ENCODE assay signal across 8 cellular contexts in the genomic region with DNA sequence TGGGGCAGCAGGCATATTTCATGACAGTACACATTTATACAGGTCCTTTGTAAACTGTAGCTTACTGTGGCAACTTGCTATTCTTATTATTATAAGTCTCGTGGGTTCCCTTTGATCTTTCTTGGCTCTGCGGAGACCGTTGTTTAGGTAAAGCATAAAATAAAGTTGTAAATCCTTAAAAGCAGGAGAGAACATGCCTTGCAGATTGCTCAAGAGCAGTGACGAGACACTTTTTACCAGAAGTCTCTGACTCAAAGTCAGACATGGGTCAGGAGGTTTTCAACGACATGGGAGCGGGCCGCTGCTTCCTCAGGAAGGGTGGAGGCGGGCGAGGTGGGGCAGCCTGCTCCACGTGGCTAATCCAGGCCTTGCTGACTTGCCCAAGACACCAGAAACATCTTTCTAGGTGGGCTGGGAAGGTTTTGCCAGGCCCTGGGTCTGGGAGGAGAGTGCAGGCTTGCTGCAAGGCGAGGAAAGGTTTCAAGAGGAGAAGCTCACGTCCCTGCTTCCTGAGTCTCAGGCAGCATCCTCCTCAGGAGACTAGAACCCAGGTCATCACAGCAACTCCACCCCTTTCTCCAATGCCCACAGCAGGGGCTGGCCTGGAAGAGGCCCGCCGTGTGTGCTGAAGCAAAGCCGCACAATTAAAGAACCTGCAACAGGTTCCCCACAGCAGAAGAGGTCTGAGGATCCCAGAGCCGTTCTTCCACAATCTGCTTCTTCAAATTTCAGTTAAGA. TPM values are rescaled to one million over a fixed set of nuclear protein-coding genes. Genes with fewer than 3 reads are reported as not detected.
DNase-seq lines count a peak whose midpoint lies in the region; ATAC-seq and TF ChIP-seq lines count a peak whose summit lies in the region.
"Had no signal": no experiment of that assay in that cellular context is flagged by ENCODE, and none has a peak within 500 bp of the region (broad histone marks: within the 10 kb centered on the region; RNA-seq: fewer than 3 reads in every experiment).

No MANE protein-coding gene starts in this region.

- POLR2A ChIA-PET in WTC11 (lab: Charles Lee), result no interaction called here

- H3K4me3 ChIP-seq in heart left ventricle, result no peak overlapping the region
- H3K4me3 ChIP-seq: SK-N-MC had no signal

- CTCF ChIA-PET in WTC11 (lab: Charles Lee), result no interaction called here

- H3K36me3 Mint-ChIP-seq in WTC11, result peaks cover 11% of the 10 kb centered on the region
- H3K36me3 Mint-ChIP-seq in stimulated activated naive B cell treated with anti-CD40 and anti-IgM and Interleukin-4, amounts not matched to agents 10 μg/mL and 1 μg/mL and 100 μg/mL, for 72 hours, result peaks cover 4 to 6% of the 10 kb centered on the region in 2 donors

- H3K27ac ChIP-seq in heart left ventricle, result peak overlapping the region in 11 of 12 donors; percentile 5 to 94 (median 49)
- H3K27ac ChIP-seq: SK-N-MC had no signal

- no peaks in the 10 kb centered on the region for H3K27me3 Mint-ChIP-seq in WTC11 (ENCODE audit: low read depth)
- no peaks in the 10 kb centered on the region for H3K27me3 Mint-ChIP-seq in stimulated activated naive B cell treated with anti-CD40 and anti-IgM and Interleukin-4, amounts not matched to agents 10 μg/mL and 1 μg/mL and 100 μg/mL, for 72 hours

- H3K4me1 Mint-ChIP-seq in WTC11, result peaks cover 59% of the 10 kb centered on the region
- peaks cover 4 to 9% of the 10 kb centered on the region in 2 donors for H3K4me1 Mint-ChIP-seq in stimulated activated naive B cell treated with anti-CD40 and anti-IgM and Interleukin-4, amounts not matched to agents 10 μg/mL and 1 μg/mL and 100 μg/mL, for 72 hours

- peak overlapping the region; percentile 43 for H3K27ac Mint-ChIP-seq in WTC11
- peak overlapping the region; percentile 39 for H3K27ac Mint-ChIP-seq in stimulated activated naive B cell treated with anti-CD40 and anti-IgM and Interleukin-4, amounts not matched to agents 10 μg/mL and 1 μg/mL and 100 μg/mL, for 72 hours

- DNase-seq in HS-5 (ENCODE audit: low read depth) (peak; percentile 76), WTC11 (ENCODE audit: low spot score) (no peak), heart left ventricle (peak; percentile 59 to 82 (median 69)), NCI-H1694 treated with DMSO at 0.1 percent for 48 hours (lab: John Stamatoyannopoulos, UW) (no peak), COLO668 (lab: John Stamatoyannopoulos, UW; ENCODE audit: unreplicated experiment) (no peak)
- no peak for DNase-seq in stimulated activated naive B cell treated with anti-CD40 and anti-IgM and Interleukin-4, amounts not matched to agents 10 μg/mL and 1 μg/mL and 100 μg/mL, for 72 hours

- intact Hi-C loops in heart left ventricle (cut with DNase I), result no loop called here

- no peaks in the 10 kb centered on the region for H3K9me3 Mint-ChIP-seq in WTC11
- H3K9me3 Mint-ChIP-seq in stimulated activated naive B cell treated with anti-CD40 and anti-IgM and Interleukin-4, amounts not matched to agents 10 μg/mL and 1 μg/mL and 100 μg/mL, for 72 hours, result no peaks in the 10 kb centered on the region

- H3K36me3 ChIP-seq in heart left ventricle, result peaks cover 0 to 9% (median 0%) of the 10 kb centered on the region in 9 donors

- TF ChIP-seq CTCF in WTC11 (IDR thresholded peaks at IDR 0.05), result no peak
- no peak for TF ChIP-seq CTCF in heart left ventricle (IDR thresholded peaks at IDR 0.05)

- H3K4me3 Mint-ChIP-seq in WTC11, result no peak overlapping the region
- no peak overlapping the region for H3K4me3 Mint-ChIP-seq in stimulated activated naive B cell treated with anti-CD40 and anti-IgM and Interleukin-4, amounts not matched to agents 10 μg/mL and 1 μg/mL and 100 μg/mL, for 72 hours

- H3K9me3 ChIP-seq in heart left ventricle, result no peaks in the 10 kb centered on the region

- TF ChIP-seq POLR2A in heart left ventricle (IDR thresholded peaks at IDR 0.05), result no peak

- no peaks in the 10 kb centered on the region for H3K27me3 ChIP-seq in heart left ventricle

- ATAC-seq in WTC11 (peak; percentile 55), heart left ventricle (peak; percentile 66 to 96 (median 90)), GM21786 (IDR thresholded peaks at IDR 0.05; ENCODE audit: unreplicated experiment) (no peak)
- peak in 1 of 2 donors; percentile 39 for ATAC-seq in stimulated activated naive B cell treated with anti-CD40 and anti-IgM and Interleukin-4, amounts not matched to agents 10 μg/mL and 1 μg/mL and 100 μg/mL, for 72 hours (replicated peaks)

- H3K4me1 ChIP-seq in heart left ventricle, result peaks cover 0 to 63% (median 7%) of the 10 kb centered on the region in 12 donors

- 62 to 72% (median 69%) methylated on average over 16 of the region's 16 CpGs for WGBS in heart left ventricle, 4 donors

TF ChIP-seq in WTC11, 78 proteins besides CTCF, POLR2A, EP300 and RAD21:
- TF ChIP-seq, protein P1, sequence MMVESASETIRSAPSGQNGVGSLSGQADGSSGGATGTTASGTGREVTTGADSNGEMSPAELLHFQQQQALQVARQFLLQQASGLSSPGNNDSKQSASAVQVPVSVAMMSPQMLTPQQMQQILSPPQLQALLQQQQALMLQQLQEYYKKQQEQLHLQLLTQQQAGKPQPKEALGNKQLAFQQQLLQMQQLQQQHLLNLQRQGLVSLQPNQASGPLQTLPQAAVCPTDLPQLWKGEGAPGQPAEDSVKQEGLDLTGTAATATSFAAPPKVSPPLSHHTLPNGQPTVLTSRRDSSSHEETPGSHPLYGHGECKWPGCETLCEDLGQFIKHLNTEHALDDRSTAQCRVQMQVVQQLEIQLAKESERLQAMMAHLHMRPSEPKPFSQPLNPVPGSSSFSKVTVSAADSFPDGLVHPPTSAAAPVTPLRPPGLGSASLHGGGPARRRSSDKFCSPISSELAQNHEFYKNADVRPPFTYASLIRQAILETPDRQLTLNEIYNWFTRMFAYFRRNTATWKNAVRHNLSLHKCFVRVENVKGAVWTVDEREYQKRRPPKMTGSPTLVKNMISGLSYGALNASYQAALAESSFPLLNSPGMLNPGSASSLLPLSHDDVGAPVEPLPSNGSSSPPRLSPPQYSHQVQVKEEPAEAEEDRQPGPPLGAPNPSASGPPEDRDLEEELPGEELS (CRISPR knock-in tag; IDR thresholded peaks at IDR 0.05), result no peak
- TF ChIP-seq PRRX2 (CRISPR knock-in tag; IDR thresholded peaks at IDR 0.05), result no peak

RNA-seq across cellular contexts. Expression of gene TBC1D2, which starts 6.5 kb away (rescaled TPM):
- total RNA-seq in WTC11 (2021) (10.6 to 11.4 TPM (median 11.1 TPM) in 3 replicates), heart left ventricle (1 to 10 TPM; 1.1 to 9.4 (median 2.2) TPM)
- polyA plus RNA-seq in heart left ventricle, result 1 to 10 TPM; 1.2 to 2.3 TPM

RNA-seq across cellular contexts. Expression of gene CORO2A, which starts 56.5 kb away (rescaled TPM):
- total RNA-seq in WTC11 (2021) (32.5 to 37.0 TPM (median 35.9 TPM) in 3 replicates), heart left ventricle (1 to 10 TPM in 1 of 9 donors, under 1 TPM in 8; 0.09 to 2.2 (median 0.22) TPM)
- under 1 TPM; 0.11 to 0.43 TPM for polyA plus RNA-seq in heart left ventricle

Comparison
In these comparisons a context has a peak if more than half of its experiments do, and no peak if none do; other contexts are left out.
1. DNase-seq: peak in HS-5 (single experiment) and heart left ventricle (5 of 5); none in WTC11 (single experiment), stimulated activated naive B cell treated with anti-CD40 and anti-IgM and Interleukin-4, amounts not matched to agents 10 μg/mL and 1 μg/mL and 100 μg/mL, for 72 hours (single experiment), NCI-H1694 treated with DMSO at 0.1 percent for 48 hours (single experiment) and COLO668 (single experiment).
2. RNA of gene CORO2A, which starts 56.5 kb away (total RNA-seq): 32.5 to 37.0 TPM in WTC11; 0.09 to 2.2 TPM in heart left ventricle; every median in the first group is over 10 times any median in the second.